Comparison of ENCODE assay signal across 12 cellular contexts in the genomic region with DNA sequence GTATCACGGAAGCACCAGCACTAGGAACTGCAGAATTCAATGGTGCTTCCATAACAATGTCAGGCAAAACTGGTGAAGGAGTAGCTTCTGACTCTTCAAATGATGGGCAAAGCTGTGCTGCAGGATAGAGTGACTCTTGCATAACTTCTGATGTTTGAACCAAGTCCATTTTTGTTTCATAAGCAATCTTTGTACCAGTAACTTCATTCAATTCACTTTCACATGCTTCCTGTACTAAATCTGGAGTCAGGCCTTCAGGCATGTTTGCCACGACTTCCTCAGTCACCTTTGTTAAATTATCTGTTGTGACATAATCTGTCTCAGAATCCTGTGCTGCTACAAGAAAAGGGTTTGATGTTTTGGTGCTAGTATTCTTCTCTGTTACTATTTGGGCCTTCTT. TPM values are rescaled to one million over a fixed set of nuclear protein-coding genes. Genes with fewer than 3 reads are reported as not detected.
A peak's percentile ranks its signal among the peaks of the same experiment; 100 is the strongest.
DNase-seq lines count a peak whose midpoint lies in the region; ATAC-seq and TF ChIP-seq lines count a peak whose summit lies in the region.
"Had no signal": no experiment of that assay in that cellular context is flagged by ENCODE, and none has a peak within 500 bp of the region (broad histone marks: within the 10 kb centered on the region; RNA-seq: fewer than 3 reads in every experiment).

No MANE protein-coding gene starts in this region.

- H3K4me3 ChIP-seq in RWPE2 (ENCODE audit: severe bottlenecking) (no peak overlapping the region), fibroblast of mammary gland (ENCODE audit: control insufficient read depth, low read depth, low read length) (no peak overlapping the region), spleen (no peak overlapping the region), thyroid gland (replicated peaks in 1 of 3) (no peak overlapping the region)
- H3K4me3 ChIP-seq: testis had no signal

- intact Hi-C loops in activated CD4-positive, alpha-beta T cell treated with anti-CD3 and anti-CD28 coated beads for 36 hours (cut with DNase I, micrococcal nuclease), result no loop called here
- intact Hi-C loops in spleen (cut with DNase I; ENCODE audit: low total_unique reads), result no loop called here
- intact Hi-C loops in thyroid gland (cut with DNase I), result no loop called here

- peak; percentile 19 for ATAC-seq in activated CD4-positive, alpha-beta T cell treated with anti-CD3 and anti-CD28 coated beads for 36 hours
- peak; percentile 11; the same call in 1 of the 3 replicates for ATAC-seq in RWPE2 (ENCODE audit: low read depth)
- ATAC-seq in HG03175 (IDR thresholded peaks at IDR 0.05; ENCODE audit: unreplicated experiment), result no peak
- ATAC-seq: natural killer cell had no signal

- peak overlapping the region; percentile 26 for H3K27ac Mint-ChIP-seq in activated CD4-positive, alpha-beta T cell treated with anti-CD3 and anti-CD28 coated beads for 36 hours
- H3K27ac Mint-ChIP-seq: natural killer cell had no signal

- CTCF ChIA-PET in activated CD4-positive, alpha-beta T cell treated with anti-CD3 and anti-CD28 coated beads for 36 hours (lab: Charles Lee), result interaction anchor here (0.5 to 5.1 kb wide), 6 partner anchors 9 to 143 kb away, joined by 3 to 43 read pairs (median 8); a partner anchor contains a TSS

- H3K27me3 ChIP-seq in RWPE2 (ENCODE audit: insufficient read depth, poor library complexity, severe bottlenecking) (no peaks in the 10 kb centered on the region), spleen (replicated peaks in 1 of 7) (no peaks in the 10 kb centered on the region), thyroid gland (no peaks in the 10 kb centered on the region)
- H3K27me3 ChIP-seq: testis had no signal

- H3K27ac ChIP-seq in RWPE2 (ENCODE audit: poor library complexity, severe bottlenecking), result no peak overlapping the region
- peak overlapping the region in 6 of 8 donors; percentile 3 to 52 (median 42) for H3K27ac ChIP-seq in spleen
- H3K27ac ChIP-seq in thyroid gland, result no peak overlapping the region
- H3K27ac ChIP-seq: 22Rv1, testis had no signal

- H3K4me1 ChIP-seq in RWPE2 (ENCODE audit: insufficient read depth, poor library complexity, severe bottlenecking) (peaks cover 9% of the 10 kb centered on the region), spleen (peaks cover 24 to 96% (median 70%) of the 10 kb centered on the region in 6 donors), thyroid gland (peaks cover 5 to 25% of the 10 kb centered on the region in 2 donors)

- peaks cover 53% of the 10 kb centered on the region for H3K36me3 ChIP-seq in RWPE2 (ENCODE audit: low read depth)
- H3K36me3 ChIP-seq in spleen, result no peaks in the 10 kb centered on the region
- H3K36me3 ChIP-seq in thyroid gland, result no peaks in the 10 kb centered on the region

- H3K4me3 Mint-ChIP-seq in activated CD4-positive, alpha-beta T cell treated with anti-CD3 and anti-CD28 coated beads for 36 hours, result no peak overlapping the region
- H3K4me3 Mint-ChIP-seq: natural killer cell had no signal

- peaks cover 3% of the 10 kb centered on the region for H3K36me3 Mint-ChIP-seq in activated CD4-positive, alpha-beta T cell treated with anti-CD3 and anti-CD28 coated beads for 36 hours (ENCODE audit: low read depth)
- H3K36me3 Mint-ChIP-seq: natural killer cell had no signal

- POLR2A ChIA-PET in activated CD4-positive, alpha-beta T cell treated with anti-CD3 and anti-CD28 coated beads for 36 hours (lab: Charles Lee), result interaction anchor here (0.6 to 1.8 kb wide), 3 partner anchors 24 to 451 kb away, joined by 3 to 11 read pairs (median 3); a partner anchor contains a TSS

- TF ChIP-seq POLR2A in spleen (IDR thresholded peaks at IDR 0.05) (no peak), thyroid gland (IDR thresholded peaks at IDR 0.05) (no peak)

- TF ChIP-seq CTCF in RWPE2 (IDR thresholded peaks at IDR 0.05; ENCODE audit: poor library complexity, severe bottlenecking), result no peak
- TF ChIP-seq CTCF in fibroblast of mammary gland (conservative IDR thresholded peaks at IDR 0.05; ENCODE audit: control insufficient read depth, insufficient read depth, low read depth, low read length), result no peak
- TF ChIP-seq CTCF in spleen (IDR thresholded peaks at IDR 0.05 in 8 of 11, conservative IDR thresholded peaks at IDR 0.05 in 3 of 11), result no peak
- TF ChIP-seq CTCF in thyroid gland (IDR thresholded peaks at IDR 0.05), result no peak

- H3K4me1 Mint-ChIP-seq in activated CD4-positive, alpha-beta T cell treated with anti-CD3 and anti-CD28 coated beads for 36 hours, result peaks cover 10% of the 10 kb centered on the region

- peaks cover 6% of the 10 kb centered on the region for H3K9me3 Mint-ChIP-seq in activated CD4-positive, alpha-beta T cell treated with anti-CD3 and anti-CD28 coated beads for 36 hours (ENCODE audit: low read depth)
- H3K9me3 Mint-ChIP-seq: natural killer cell had no signal

- H3K27me3 Mint-ChIP-seq in activated CD4-positive, alpha-beta T cell treated with anti-CD3 and anti-CD28 coated beads for 36 hours, result no peaks in the 10 kb centered on the region

- H3K9me3 ChIP-seq in RWPE2 (ENCODE audit: severe bottlenecking) (no peaks in the 10 kb centered on the region), spleen (no peaks in the 10 kb centered on the region), thyroid gland (no peaks in the 10 kb centered on the region)
- H3K9me3 ChIP-seq: testis had no signal

- DNase-seq in activated CD4-positive, alpha-beta T cell treated with anti-CD3 and anti-CD28 coated beads for 36 hours, result no peak
- DNase-seq in activated CD4-positive, alpha-beta T cell treated with anti-CD3 and anti-CD28 coated beads, Interleukin-2, amount 50 U/mL, for 4 hours, result no peak
- no peak for DNase-seq in RWPE2 (ENCODE audit: low spot score)
- peak; percentile 66 for DNase-seq in fibroblast of mammary gland (ENCODE audit: low read depth)
- no peak for DNase-seq in spleen
- no peak for DNase-seq in occipital lobe (lab: John Stamatoyannopoulos, UW)
- no peak for DNase-seq in thyroid gland
- DNase-seq: natural killer cell; stimulated activated CD4-positive, alpha-beta T cell treated with anti-CD3 and anti-CD28 coated beads, Interleukin-2, amount 100 ng/mL, for 48 hours; testis had no signal

- WGBS in spleen, 5 donors, result 42 to 47% (median 44%) methylated on average over 2 of the region's 2 CpGs
- WGBS in thyroid gland, 2 donors, result 71 to 83% methylated on average over 2 of the region's 2 CpGs

RNA-seq across cellular contexts. Expression of a gene that starts 24.0 kb away (rescaled TPM):
- 10 to 100 TPM; 70.3 to 84.8 TPM for total RNA-seq in activated CD4-positive, alpha-beta T cell treated with anti-CD3 and anti-CD28 coated beads for 36 hours
- total RNA-seq in spleen, result 100 to 1,000 TPM; 129 to 215 (median 168) TPM
- 10 to 100 TPM; 55.2 to 87.4 (median 76.3) TPM for polyA plus RNA-seq in spleen
- 588 TPM for total RNA-seq in occipital lobe
- total RNA-seq in thyroid gland, result 100 to 1,000 TPM; 144 to 256 (median 180) TPM

Comparison
In these comparisons a context has a peak if more than half of its experiments do, and no peak if none do; other contexts are left out.
1. H3K27ac ChIP-seq: peak in spleen (6 of 8); none in RWPE2 (single experiment) and thyroid gland (0 of 3).